ENCODE assay signal across 8 cellular contexts in the genomic region with DNA sequence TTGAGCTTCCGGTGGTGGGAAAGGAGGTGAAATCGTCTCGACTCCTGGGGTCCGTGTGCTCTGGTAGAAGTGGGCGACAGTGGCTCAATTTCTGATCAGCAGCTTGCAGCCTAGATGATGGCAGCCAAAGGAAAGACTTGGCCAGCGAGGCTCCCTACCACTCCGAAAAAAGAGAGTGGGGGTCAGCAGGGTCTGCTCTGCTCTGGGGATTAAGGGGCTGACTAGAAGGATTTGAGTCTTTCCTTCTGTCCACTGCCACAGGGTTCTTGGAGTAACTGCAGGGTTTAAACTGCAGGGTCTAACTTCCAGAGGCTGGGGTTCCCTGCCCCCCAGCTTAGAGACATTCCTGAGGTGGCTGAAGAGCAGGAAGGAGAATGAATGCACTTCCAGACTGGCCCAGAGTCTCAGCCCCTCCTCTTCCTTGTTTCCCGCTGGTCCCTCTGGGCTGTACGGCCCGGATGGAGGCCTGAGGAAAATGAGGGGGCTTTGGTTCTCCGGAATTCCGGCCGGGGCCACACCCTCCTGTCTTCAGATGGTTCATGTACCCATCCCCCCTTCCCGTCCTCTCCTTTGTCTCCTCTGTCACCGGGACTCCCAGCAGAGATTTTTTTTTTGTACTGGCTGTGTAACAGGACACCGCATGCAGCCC. TPM values are rescaled to one million over a fixed set of nuclear protein-coding genes. Genes with fewer than 3 reads are reported as not detected.
DNase-seq lines count a peak whose midpoint lies in the region; ATAC-seq, FAIRE-seq and TF ChIP-seq lines count a peak whose summit lies in the region.

No MANE protein-coding gene starts in this region.

- intact Hi-C loops in pancreas (cut with DNase I): no loop called here

- H3K27ac ChIP-seq in 22Rv1: peak overlapping the region; percentile 71
- H3K27ac ChIP-seq in VCaP: peak overlapping the region; percentile 91
- peak overlapping the region; percentile 95 to 98 (median 97) for H3K27ac ChIP-seq in pancreas

- peaks cover 0 to 14% (median 2%) of the 10 kb centered on the region in 3 donors for H3K36me3 ChIP-seq in pancreas

- peaks cover 5 to 9% (median 6%) of the 10 kb centered on the region in 3 donors for H3K4me1 ChIP-seq in pancreas

- H3K4me3 ChIP-seq in foreskin fibroblast (ENCODE audit: low read depth in 1 of 2, low read length in 2 of 2) (peak overlapping the region; percentile 81 to 83), pancreas (peak overlapping the region; percentile 55 to 94 (median 90))

- FAIRE-seq in pancreas (lab: Jason Lieb, UNC): no peak

- H3K9me3 ChIP-seq in pancreas: no peaks in the 10 kb centered on the region

- DNase-seq in HCEC 1CT (peak; percentile 65), foreskin fibroblast (peak; percentile 64 to 78), pancreas (no peak), NCI-H2081 treated with DMSO at 0.1 percent for 48 hours (lab: John Stamatoyannopoulos, UW) (no peak), Ammon's horn (ENCODE audit: low spot score) (no peak)

- no peaks in the 10 kb centered on the region for H3K27me3 ChIP-seq in pancreas

- 4 to 6% methylated on average over 16 of the region's 16 CpGs for WGBS in pancreas, 2 donors

- ATAC-seq in pancreas (peak in 2 of 4 donors; percentile 3 to 4), HG03457 (IDR thresholded peaks at IDR 0.05; ENCODE audit: unreplicated experiment) (no peak)

- TF ChIP-seq CTCF in 22Rv1 (IDR thresholded peaks at IDR 0.05): no peak
- no peak for TF ChIP-seq CTCF in VCaP (conservative IDR thresholded peaks at IDR 0.05)
- TF ChIP-seq CTCF in foreskin fibroblast (IDR thresholded peaks at IDR 0.05; ENCODE audit: low read depth, low read length): no peak
- no peak for TF ChIP-seq CTCF in pancreas (IDR thresholded peaks at IDR 0.05)

RNA-seq across cellular contexts. Expression of gene SERPINH1, which starts 0.9 kb away (rescaled TPM):
- total RNA-seq in pancreas: 10 to 100 TPM in 5 of 6 donors, 1 to 10 TPM in 1; 9.3 to 87.7 (median 18.2) TPM
- 10 to 100 TPM; 22.7 to 25.9 TPM for polyA plus RNA-seq in pancreas

RNA-seq across cellular contexts. Expression of gene GDPD5, which starts 37.2 kb away (rescaled TPM):
- 10 to 100 TPM; 24.3 to 72.7 (median 31.8) TPM for total RNA-seq in pancreas
- 10 to 100 TPM; 33.4 to 92.9 TPM for polyA plus RNA-seq in pancreas

Comparison
In these comparisons a context has a peak if more than half of its experiments do, and no peak if none do; other contexts are left out.
1. DNase-seq: peak in HCEC 1CT (single experiment) and foreskin fibroblast (2 of 2); none in pancreas (0 of 6), NCI-H2081 treated with DMSO at 0.1 percent for 48 hours (single experiment) and Ammon's horn (single experiment).
2. Peak in every context shown above with its lines, with median percentiles within 50 percentile points of each other: H3K27ac ChIP-seq.